In genomic region chr1:167120899-167121298, GRCh38 we compare ENCODE assay signal across 10 cellular contexts. TPM values are rescaled to one million over a fixed set of nuclear protein-coding genes. Genes with fewer than 3 reads are reported as not detected.
DNase-seq lines count a peak whose midpoint lies in the region; ATAC-seq, FAIRE-seq and TF ChIP-seq lines count a peak whose summit lies in the region.
"Had no signal": no experiment of that assay in that cellular context is flagged by ENCODE, and none has a peak within 500 bp of the region (broad histone marks: within the 10 kb centered on the region; RNA-seq: fewer than 3 reads in every experiment).

No MANE protein-coding gene starts in this region.

- CTCF ChIA-PET in MCF 10A (lab: Yijun Ruan, JAX), result interaction anchor here (0.6 kb wide), 1 partner anchor 286 kb away, joined by 3 read pairs; no protein-coding TSS in a partner anchor

- H3K27ac Mint-ChIP-seq in MCF 10A (ENCODE audit: low read depth, unreplicated experiment), result peak overlapping the region; percentile 65

- no peak for FAIRE-seq in H54 (lab: Jason Lieb, UNC)
- FAIRE-seq: colon had no signal

- H3K9me3 Mint-ChIP-seq in MCF 10A (ENCODE audit: unreplicated experiment), result no peaks in the 10 kb centered on the region

- POLR2A ChIA-PET in MCF 10A (lab: Yijun Ruan, JAX), result no interaction called here

- BruUV-seq in MCF 10A (replicated peaks; lab: Mats Ljungman, UMichigan), result no TSS peak

- H3K36me3 ChIP-seq in mucosa of descending colon (ENCODE audit: low read depth) (no peaks in the 10 kb centered on the region), upper lobe of right lung (no peaks in the 10 kb centered on the region)

- H3K9me3 ChIP-seq in mucosa of descending colon, result no peaks in the 10 kb centered on the region
- H3K9me3 ChIP-seq in upper lobe of right lung, result no peaks in the 10 kb centered on the region

- no peak overlapping the region for H3K27ac ChIP-seq in upper lobe of right lung
- H3K27ac ChIP-seq: C4-2B had no signal

- H3K4me1 Mint-ChIP-seq in MCF 10A (ENCODE audit: insufficient read depth, unreplicated experiment), result no peaks in the 10 kb centered on the region

- H3K27me3 ChIP-seq in upper lobe of right lung, result no peaks in the 10 kb centered on the region

- intact Hi-C loops in MCF 10A (cut with micrococcal nuclease), result loop anchor here (10.0 kb wide), 1 partner anchor 206 kb away; no protein-coding TSS in a partner anchor
- intact Hi-C loops in mucosa of descending colon (cut with DNase I, micrococcal nuclease), result loop anchor here in 1 of 2 donors (5.0 kb wide), 1 partner anchor 39 kb away; no protein-coding TSS in a partner anchor
- intact Hi-C loops in upper lobe of right lung (cut with DNase I), result no loop called here

- peak overlapping the region; percentile 38 for H3K4me3 Mint-ChIP-seq in MCF 10A (ENCODE audit: unreplicated experiment)

- DNase-seq in stimulated activated CD4-positive, alpha-beta T cell treated with anti-CD3 and anti-CD28 coated beads, Interleukin-15, amount 100 ng/mL, for 24 hours, result peak; percentile 15
- no peak for DNase-seq in stimulated activated CD4-positive, alpha-beta T cell treated with anti-CD3 and anti-CD28 coated beads, Interleukin-2, amount 100 ng/mL, for 48 hours
- DNase-seq in MCF 10A (ENCODE audit: unreplicated experiment) (no peak), mucosa of descending colon (peak in 1 of 3 donors; percentile 54), upper lobe of right lung (no peak), H54 (ENCODE audit: insufficient read length, low spot score) (no peak), NAMALWA (ENCODE audit: low spot score) (no peak)

- ATAC-seq in mucosa of descending colon, result peak; percentile 51
- no peak for ATAC-seq in upper lobe of right lung
- no peak for ATAC-seq in GM21529 (IDR thresholded peaks at IDR 0.05; ENCODE audit: unreplicated experiment)

- H3K27me3 Mint-ChIP-seq in MCF 10A (ENCODE audit: insufficient read depth, unreplicated experiment), result peaks cover 4% of the 10 kb centered on the region

- peaks cover 16% of the 10 kb centered on the region for H3K4me1 ChIP-seq in mucosa of descending colon (ENCODE audit: low read depth)
- peaks cover 5% of the 10 kb centered on the region for H3K4me1 ChIP-seq in upper lobe of right lung

- no peaks in the 10 kb centered on the region for H3K36me3 Mint-ChIP-seq in MCF 10A (ENCODE audit: insufficient read depth, unreplicated experiment)

- TF ChIP-seq POLR2A in H54 (IDR thresholded peaks at IDR 0.05; ENCODE audit: low read depth, low read length), result no peak

- TF ChIP-seq CTCF in MCF 10A (IDR thresholded peaks at IDR 0.05; ENCODE audit: unreplicated experiment) (no peak), mucosa of descending colon (IDR thresholded peaks at IDR 0.05) (no peak), upper lobe of right lung (IDR thresholded peaks at IDR 0.05) (no peak)

- H3K4me3 ChIP-seq in mucosa of descending colon (no peak overlapping the region), upper lobe of right lung (peak overlapping the region; percentile 48)

RNA-seq across cellular contexts. Expression of gene STYXL2, which starts 27.0 kb away (rescaled TPM):
- total RNA-seq in MCF 10A (2022) (not detected in 2 replicates), mucosa of descending colon (under 1 TPM; 0.13 to 0.17 (median 0.17) TPM), upper lobe of right lung (0.17 TPM)

RNA-seq across cellular contexts. Expression of gene GPA33, which starts 30.7 kb away (rescaled TPM):
- total RNA-seq in MCF 10A (2022), result not detected in 2 replicates
- 100 to 1,000 TPM; 221 to 764 (median 482) TPM for total RNA-seq in mucosa of descending colon
- 0.90 TPM for total RNA-seq in upper lobe of right lung

Comparison
In these comparisons a context has a peak if more than half of its experiments do, and no peak if none do; other contexts are left out.
1. RNA of gene GPA33, which starts 30.7 kb away (total RNA-seq): 221 to 764 TPM in mucosa of descending colon; 0.90 TPM in upper lobe of right lung (single experiment) and not detected in MCF 10A; every median in the first group is over 100 times any median in the second.